ENCODE assay signal across 16 cellular contexts in genomic region chr15:25852027-25852426, GRCh38. TPM values are rescaled to one million over a fixed set of nuclear protein-coding genes. Genes with fewer than 3 reads are reported as not detected.
DNase-seq lines count a peak whose midpoint lies in the region; ATAC-seq and TF ChIP-seq lines count a peak whose summit lies in the region.
"Had no signal": no experiment of that assay in that cellular context is flagged by ENCODE, and none has a peak within 500 bp of the region (broad histone marks: within the 10 kb centered on the region; RNA-seq: fewer than 3 reads in every experiment).

No MANE protein-coding gene starts in this region.

- POLR2A ChIA-PET in activated naive CD8-positive, alpha-beta T cell treated with anti-CD3 and anti-CD28 coated beads, Interleukin-2, amount 10 ng/mL, durations not matched to agents 7 days and 5 days (lab: Charles Lee): interaction anchor here (0.9 to 1.6 kb wide), 3 partner anchors 10 to 41 kb away, joined by 3 to 7 read pairs (median 3); partner anchors contain the start of gene ATP10A

- peaks cover 82% of the 10 kb centered on the region for H3K4me1 Mint-ChIP-seq in activated naive CD8-positive, alpha-beta T cell treated with anti-CD3 and anti-CD28 coated beads, Interleukin-2, amount 10 ng/mL, durations not matched to agents 7 days and 5 days
- H3K4me1 Mint-ChIP-seq in natural killer cell treated with Interleukin-12 subunit alpha and Interleukin-12 subunit beta and Interleukin-15 and Interleukin-18, amount 100 ng/mL, for 72 hours (ENCODE audit: low read depth in 2 of 2): peaks cover 76 to 88% of the 10 kb centered on the region in 2 donors

- no peaks in the 10 kb centered on the region for H3K36me3 ChIP-seq in heart right ventricle
- H3K36me3 ChIP-seq: left ventricle myocardium inferior had no signal

- peak overlapping the region; percentile 43 for H3K4me3 Mint-ChIP-seq in activated naive CD8-positive, alpha-beta T cell treated with anti-CD3 and anti-CD28 coated beads, Interleukin-2, amount 10 ng/mL, durations not matched to agents 7 days and 5 days
- H3K4me3 Mint-ChIP-seq in natural killer cell treated with Interleukin-12 subunit alpha and Interleukin-12 subunit beta and Interleukin-15 and Interleukin-18, amount 100 ng/mL, for 72 hours: peak overlapping the region; percentile 63

- DNase-seq in cardiac septum (ENCODE audit: low spot score): peak; percentile 14
- DNase-seq in heart right ventricle: no peak
- DNase-seq in activated naive CD8-positive, alpha-beta T cell treated with anti-CD3 and anti-CD28 coated beads, Interleukin-2, amount 10 ng/mL, durations not matched to agents 7 days and 5 days: no peak
- DNase-seq in natural killer cell treated with Interleukin-12 subunit alpha and Interleukin-12 subunit beta and Interleukin-15 and Interleukin-18, amount 100 ng/mL, for 72 hours (ENCODE audit: low spot score): no peak
- no peak for DNase-seq in NCI-H526 (lab: John Stamatoyannopoulos, UW)
- DNase-seq in omental fat pad (ENCODE audit: low spot score): no peak
- no peak for DNase-seq in SK-N-DZ (ENCODE audit: low spot score)
- DNase-seq: left ventricle myocardium inferior, NCI-H187, NCI-H524, PC-9, SK-N-SH had no signal

- H3K27me3 Mint-ChIP-seq in activated naive CD8-positive, alpha-beta T cell treated with anti-CD3 and anti-CD28 coated beads, Interleukin-2, amount 10 ng/mL, durations not matched to agents 7 days and 5 days: no peaks in the 10 kb centered on the region
- H3K27me3 Mint-ChIP-seq in natural killer cell treated with Interleukin-12 subunit alpha and Interleukin-12 subunit beta and Interleukin-15 and Interleukin-18, amount 100 ng/mL, for 72 hours: no peaks in the 10 kb centered on the region

- peaks cover 0 to 4% (median 0%) of the 10 kb centered on the region in 7 donors for H3K27me3 ChIP-seq in heart right ventricle

- peaks cover 0 to 44% (median 15%) of the 10 kb centered on the region in 9 donors for H3K4me1 ChIP-seq in heart right ventricle

- peaks cover 49% of the 10 kb centered on the region for H3K36me3 Mint-ChIP-seq in activated naive CD8-positive, alpha-beta T cell treated with anti-CD3 and anti-CD28 coated beads, Interleukin-2, amount 10 ng/mL, durations not matched to agents 7 days and 5 days
- peaks cover 8% of the 10 kb centered on the region for H3K36me3 Mint-ChIP-seq in natural killer cell treated with Interleukin-12 subunit alpha and Interleukin-12 subunit beta and Interleukin-15 and Interleukin-18, amount 100 ng/mL, for 72 hours
- H3K36me3 Mint-ChIP-seq: brain, type B pancreatic cell had no signal

- peak overlapping the region; percentile 74 for H3K27ac Mint-ChIP-seq in activated naive CD8-positive, alpha-beta T cell treated with anti-CD3 and anti-CD28 coated beads, Interleukin-2, amount 10 ng/mL, durations not matched to agents 7 days and 5 days
- peak overlapping the region; percentile 63 to 89 for H3K27ac Mint-ChIP-seq in natural killer cell treated with Interleukin-12 subunit alpha and Interleukin-12 subunit beta and Interleukin-15 and Interleukin-18, amount 100 ng/mL, for 72 hours
- H3K27ac Mint-ChIP-seq: type B pancreatic cell had no signal

- TF ChIP-seq CTCF in heart right ventricle (IDR thresholded peaks at IDR 0.05): no peak
- no peak for TF ChIP-seq CTCF in omental fat pad (IDR thresholded peaks at IDR 0.05)

- H3K27ac ChIP-seq in heart right ventricle: peak overlapping the region in 1 of 10 donors; percentile 4
- H3K27ac ChIP-seq: left ventricle myocardium inferior, PC-9 had no signal

- no peak for ATAC-seq in heart right ventricle
- no peak for ATAC-seq in activated naive CD8-positive, alpha-beta T cell treated with anti-CD3 and anti-CD28 coated beads, Interleukin-2, amount 10 ng/mL, durations not matched to agents 7 days and 5 days (ENCODE audit: low read depth)
- no peak for ATAC-seq in natural killer cell treated with Interleukin-12 subunit alpha and Interleukin-12 subunit beta and Interleukin-15 and Interleukin-18, amount 100 ng/mL, for 72 hours
- ATAC-seq in GM21381 (IDR thresholded peaks at IDR 0.05; ENCODE audit: unreplicated experiment): no peak
- no peak for ATAC-seq in omental fat pad (ENCODE audit: low FRiP score)

- no peaks in the 10 kb centered on the region for H3K9me3 Mint-ChIP-seq in activated naive CD8-positive, alpha-beta T cell treated with anti-CD3 and anti-CD28 coated beads, Interleukin-2, amount 10 ng/mL, durations not matched to agents 7 days and 5 days
- H3K9me3 Mint-ChIP-seq in natural killer cell treated with Interleukin-12 subunit alpha and Interleukin-12 subunit beta and Interleukin-15 and Interleukin-18, amount 100 ng/mL, for 72 hours: no peaks in the 10 kb centered on the region
- H3K9me3 Mint-ChIP-seq: type B pancreatic cell had no signal

- no peak overlapping the region for H3K4me3 ChIP-seq in heart right ventricle
- H3K4me3 ChIP-seq: left ventricle myocardium inferior, PC-9 had no signal

- no peaks in the 10 kb centered on the region for H3K9me3 ChIP-seq in heart right ventricle
- H3K9me3 ChIP-seq: left ventricle myocardium inferior, SK-N-SH had no signal

- intact Hi-C loops in cardiac septum (cut with DNase I): no loop called here
- intact Hi-C loops in heart right ventricle (cut with DNase I): loop anchor here in 1 of 10 donors (5.0 kb wide), 1 partner anchor 60 kb away; no protein-coding TSS in a partner anchor

RNA-seq across cellular contexts. Expression of gene ATP10A, which starts 11.1 kb away (rescaled TPM):
- 0.94 TPM for total RNA-seq in cardiac septum
- total RNA-seq in heart right ventricle: 1 to 10 TPM in 2 of 10 donors, under 1 TPM in 8; 0.45 to 1.9 (median 0.86) TPM
- polyA plus RNA-seq in heart right ventricle: 1 to 10 TPM in 1 of 2 donors, under 1 TPM in 1; 0.88 to 2.2 TPM
- total RNA-seq in activated naive CD8-positive, alpha-beta T cell treated with anti-CD3 and anti-CD28 coated beads, Interleukin-2, amount 10 ng/mL, durations not matched to agents 7 days and 5 days: 10 to 100 TPM; 57.9 to 60.3 TPM
- 10 to 100 TPM; 16.6 to 22.8 TPM for total RNA-seq in natural killer cell treated with Interleukin-12 subunit alpha and Interleukin-12 subunit beta and Interleukin-15 and Interleukin-18, amount 100 ng/mL, for 72 hours
- total RNA-seq in omental fat pad: 10 to 100 TPM in 3 of 4 donors, 1 to 10 TPM in 1; 8.4 to 19.3 (median 16.5) TPM
- polyA plus RNA-seq in SK-N-DZ (2014; cell fraction: cytosol; rRNA removed): not detected in 2 replicates
- not detected in 2 replicates for polyA plus RNA-seq in SK-N-DZ (2014; cell fraction: nucleus; rRNA removed)
- total RNA-seq: M059J, PC-9 had no signal
- polyA plus RNA-seq: SK-N-SH had no signal
